13 cellular contexts compared by ENCODE assay signal in the genomic region with DNA sequence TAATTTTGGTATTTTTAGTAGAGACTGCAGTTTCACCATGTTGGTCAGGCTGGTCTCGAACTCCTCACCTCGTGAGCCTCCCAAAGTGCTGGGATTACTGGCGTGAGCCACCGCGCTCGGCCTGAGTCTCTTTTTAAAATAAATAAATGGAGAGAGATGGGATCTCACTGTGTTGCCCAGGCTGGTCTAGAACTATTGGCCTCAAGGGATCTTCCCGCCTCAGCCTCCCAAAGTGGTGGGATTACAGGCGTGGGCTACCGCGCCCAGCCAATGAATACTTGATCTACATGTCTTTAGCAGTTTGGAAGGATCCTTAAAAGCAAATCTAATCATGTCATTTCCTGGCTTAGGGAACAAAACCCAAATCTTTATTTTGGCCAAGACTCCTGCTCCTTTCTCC. TPM values are rescaled to one million over a fixed set of nuclear protein-coding genes. Genes with fewer than 3 reads are reported as not detected.
DNase-seq lines count a peak whose midpoint lies in the region; ATAC-seq, FAIRE-seq and TF ChIP-seq lines count a peak whose summit lies in the region.
"Had no signal": no experiment of that assay in that cellular context is flagged by ENCODE, and none has a peak within 500 bp of the region (broad histone marks: within the 10 kb centered on the region; RNA-seq: fewer than 3 reads in every experiment).

No MANE protein-coding gene starts in this region.

- no peak for TF ChIP-seq CTCF in MCF 10A (IDR thresholded peaks at IDR 0.05; ENCODE audit: unreplicated experiment)
- TF ChIP-seq CTCF in mammary epithelial cell (conservative IDR thresholded peaks at IDR 0.05 in 1 of 2, IDR thresholded peaks at IDR 0.05 in 1 of 2; ENCODE audit: extremely low read depth in 1 of 2, insufficient read depth in 1 of 2, low read depth in 1 of 2, low read length in 2 of 2) = no peak
- no peak for TF ChIP-seq CTCF in OCI-LY7 (conservative IDR thresholded peaks at IDR 0.05; ENCODE audit: low read length)
- TF ChIP-seq CTCF in type B pancreatic cell (conservative IDR thresholded peaks at IDR 0.05) = no peak
- TF ChIP-seq CTCF in D721Med (IDR thresholded peaks at IDR 0.05; ENCODE audit: insufficient read depth, missing control alignments) = no peak
- TF ChIP-seq CTCF in adrenal gland (IDR thresholded peaks at IDR 0.05) = no peak

- no peaks in the 10 kb centered on the region for H3K79me2 ChIP-seq in mammary epithelial cell (ENCODE audit: insufficient read depth, low read length)
- peaks cover 10% of the 10 kb centered on the region; the same call in 1 of the 2 replicates for H3K79me2 ChIP-seq in OCI-LY7 (ENCODE audit: insufficient read depth, low read depth, low read length)
- H3K79me2 ChIP-seq: parathyroid adenoma had no signal

- H3K9me2 ChIP-seq in OCI-LY7 (ENCODE audit: insufficient read depth, low read length) = no peaks in the 10 kb centered on the region

- H3K36me3 ChIP-seq in mammary epithelial cell (ENCODE audit: insufficient read depth, low read length) (no peaks in the 10 kb centered on the region), OCI-LY7 (ENCODE audit: insufficient read depth, low read length) (peaks cover 29% of the 10 kb centered on the region; the same call in 1 of the 2 replicates), adrenal gland (replicated peaks in 1 of 2) (no peaks in the 10 kb centered on the region)

- DNase-seq in MCF 10A (ENCODE audit: unreplicated experiment) (no peak), mammary epithelial cell (no peak), OCI-LY7 (ENCODE audit: low spot score) (no peak), type B pancreatic cell (ENCODE audit: extremely low spot score, unreplicated experiment) (no peak), D721Med (ENCODE audit: insufficient read length, low spot score) (no peak), NCI-H2029 (lab: John Stamatoyannopoulos, UW) (no peak), adrenal gland (no peak)
- no peak for DNase-seq in effector memory CD8-positive, alpha-beta T cell
- DNase-seq: activated gamma-delta T cell treated with Interleukin-2 at 50 U/mL for 16 hours, NCI-H187 treated with DMSO at 0.1 percent for 48 hours, NCI-H82 had no signal

- H3K4me3 ChIP-seq in mammary epithelial cell (replicated peaks in 1 of 3; ENCODE audit: insufficient read depth in 1 of 3, low read depth in 2 of 3, low read length in 3 of 3) (no peak overlapping the region), OCI-LY7 (ENCODE audit: low read depth, low read length, poor library complexity, severe bottlenecking) (peak overlapping the region; percentile 79), adrenal gland (no peak overlapping the region)

- POLR2A ChIA-PET in MCF 10A (lab: Yijun Ruan, JAX) (interaction anchor here (0.7 kb wide), 1 partner anchor 17 kb away, joined by 4 read pairs; no protein-coding TSS in a partner anchor), OCI-LY7 (lab: Charles Lee) (interaction anchor here (0.6 kb wide), 1 partner anchor 115 kb away, joined by 3 read pairs; no protein-coding TSS in a partner anchor)

- dilution Hi-C loops in mammary epithelial cell (cut with HindIII; ENCODE audit: low sequenced_read_pairs) = loop anchor here (5.0 kb wide), 1 partner anchor 57 kb away; no protein-coding TSS in a partner anchor

- H3K36me3 Mint-ChIP-seq in MCF 10A (ENCODE audit: insufficient read depth, unreplicated experiment) (peaks cover 8% of the 10 kb centered on the region), type B pancreatic cell (peaks cover 4% of the 10 kb centered on the region)
- H3K36me3 Mint-ChIP-seq in effector memory CD8-positive, alpha-beta T cell (ENCODE audit: insufficient read depth) = no peaks in the 10 kb centered on the region

- H3K27me3 Mint-ChIP-seq in MCF 10A (ENCODE audit: insufficient read depth, unreplicated experiment) (peaks cover 19% of the 10 kb centered on the region), type B pancreatic cell (peaks cover 8% of the 10 kb centered on the region)
- peaks cover 0 to under 1% of the 10 kb centered on the region in 2 donors for H3K27me3 Mint-ChIP-seq in effector memory CD8-positive, alpha-beta T cell

- H3K27ac ChIP-seq in mammary epithelial cell (ENCODE audit: insufficient read depth, low read depth, low read length) = no peak overlapping the region
- no peak overlapping the region for H3K27ac ChIP-seq in OCI-LY7 (ENCODE audit: low read depth, low read length, poor library complexity, severe bottlenecking)
- H3K27ac ChIP-seq in adrenal gland = no peak overlapping the region
- H3K27ac ChIP-seq: parathyroid adenoma had no signal

- CTCF ChIA-PET in MCF 10A (lab: Yijun Ruan, JAX) (no interaction called here), mammary epithelial cell (lab: Charles Lee; ENCODE audit: low non-redundant PET) (no interaction called here), OCI-LY7 (lab: Charles Lee; ENCODE audit: unreplicated experiment) (no interaction called here)

- H3K27ac Mint-ChIP-seq in MCF 10A (ENCODE audit: low read depth, unreplicated experiment) (no peak overlapping the region), type B pancreatic cell (no peak overlapping the region)
- no peak overlapping the region for H3K27ac Mint-ChIP-seq in effector memory CD8-positive, alpha-beta T cell

- H3K9me3 ChIP-seq in mammary epithelial cell (replicated peaks; ENCODE audit: insufficient read depth, low read length) (no peaks in the 10 kb centered on the region), OCI-LY7 (ENCODE audit: low read length) (no peaks in the 10 kb centered on the region), adrenal gland (replicated peaks in 1 of 3) (no peaks in the 10 kb centered on the region)

- H3K4me3 Mint-ChIP-seq in MCF 10A (ENCODE audit: unreplicated experiment) (peak overlapping the region; percentile 56), type B pancreatic cell (peak overlapping the region; percentile 86)
- peak overlapping the region; percentile 91 to 94 for H3K4me3 Mint-ChIP-seq in effector memory CD8-positive, alpha-beta T cell

- H3K9ac ChIP-seq in mammary epithelial cell (ENCODE audit: insufficient read depth, low read length) = no peak overlapping the region
- H3K9ac ChIP-seq: parathyroid adenoma had no signal

- no peak for ATAC-seq in effector memory CD8-positive, alpha-beta T cell (replicated peaks)

- H2AFZ ChIP-seq in mammary epithelial cell (ENCODE audit: low read depth, low read length) (no peak overlapping the region), OCI-LY7 (ENCODE audit: low read length) (no peak overlapping the region)

- in situ Hi-C loops in mammary epithelial cell (cut with MboI; ENCODE audit: low sequenced_read_pairs in 2 of 2) = no loop called here

- BruUV-seq in MCF 10A (replicated peaks; lab: Mats Ljungman, UMichigan) (no TSS peak), mammary epithelial cell (replicated peaks; lab: Mats Ljungman, UMichigan) (no TSS peak), OCI-LY7 (replicated peaks; lab: Mats Ljungman, UMichigan) (no TSS peak)

- H3K9me3 Mint-ChIP-seq in MCF 10A (ENCODE audit: unreplicated experiment) (no peaks in the 10 kb centered on the region), type B pancreatic cell (no peaks in the 10 kb centered on the region)
- H3K9me3 Mint-ChIP-seq in effector memory CD8-positive, alpha-beta T cell = no peaks in the 10 kb centered on the region

- 94% methylated on average over 10 of the region's 10 CpGs for WGBS in mammary epithelial cell (ENCODE audit: low coverage, missing lambda C conversion rate)
- WGBS in adrenal gland, 4 donors = 94 to 98% (median 96%) methylated on average over 10 of the region's 10 CpGs

- H4K20me1 ChIP-seq in mammary epithelial cell (ENCODE audit: insufficient read depth, low read length) (no peaks in the 10 kb centered on the region), OCI-LY7 (ENCODE audit: insufficient read depth, low read length) (no peaks in the 10 kb centered on the region)

- H3K4me1 Mint-ChIP-seq in MCF 10A (ENCODE audit: insufficient read depth, unreplicated experiment) (peaks cover 12% of the 10 kb centered on the region), type B pancreatic cell (ENCODE audit: unreplicated experiment) (peaks cover 5% of the 10 kb centered on the region)
- peaks cover 11 to 33% of the 10 kb centered on the region in 2 donors for H3K4me1 Mint-ChIP-seq in effector memory CD8-positive, alpha-beta T cell (ENCODE audit: low read depth in 2 of 2)

- H3K4me2 ChIP-seq in mammary epithelial cell (ENCODE audit: insufficient read depth, low read depth, low read length) = no peak overlapping the region
- H3K4me2 ChIP-seq in OCI-LY7 (ENCODE audit: low read length) = peak overlapping the region; percentile 65

- no peaks in the 10 kb centered on the region for H3K27me3 ChIP-seq in mammary epithelial cell (ENCODE audit: insufficient read depth, low read length)
- H3K27me3 ChIP-seq in adrenal gland = no peaks in the 10 kb centered on the region

- H3K4me1 ChIP-seq in mammary epithelial cell (ENCODE audit: insufficient read depth, low read length) = peaks cover 15% of the 10 kb centered on the region
- peaks cover 6% of the 10 kb centered on the region for H3K4me1 ChIP-seq in OCI-LY7 (ENCODE audit: insufficient read depth, low read length, poor library complexity, severe bottlenecking)
- peaks cover 5% of the 10 kb centered on the region in 2 donors for H3K4me1 ChIP-seq in adrenal gland (replicated peaks in 1 of 2)
- H3K4me1 ChIP-seq: parathyroid adenoma had no signal

- TF ChIP-seq POLR2A in adrenal gland (IDR thresholded peaks at IDR 0.05) = no peak

- FAIRE-seq in D721Med (lab: Jason Lieb, UNC) = no peak

- intact Hi-C loops in MCF 10A (cut with micrococcal nuclease) = no loop called here
- intact Hi-C loops in mammary epithelial cell (cut with micrococcal nuclease) = loop anchor here (2.0 kb wide), 1 partner anchor 83 kb away; a partner anchor contains a TSS
- intact Hi-C loops in OCI-LY7 (cut with micrococcal nuclease; ENCODE audit: unreplicated experiment) = loop anchor here (2.0 kb wide), 1 partner anchor 127 kb away; no protein-coding TSS in a partner anchor
- intact Hi-C loops in adrenal gland (cut with DNase I) = loop anchor here in 1 of 2 donors (5.0 kb wide), 1 partner anchor 83 kb away; a partner anchor contains a TSS

RNA-seq across cellular contexts. Expression of a gene that starts 1.2 kb away (rescaled TPM):
- total RNA-seq in MCF 10A (2022) (13.1 and 13.5 TPM in 2 replicates), mammary epithelial cell (1 to 10 TPM; 2.0 to 5.9 TPM), OCI-LY7 (2022) (16.6 and 20.9 TPM in 2 replicates), type B pancreatic cell (ENCODE audit: low replicate concordance) (7.8 and 13.1 TPM in 2 replicates), adrenal gland (10 to 100 TPM in 1 of 8 donors, 1 to 10 TPM in 7; 1.9 to 10.8 (median 8.0) TPM)
- polyA plus RNA-seq in mammary epithelial cell (5.1 TPM), adrenal gland (10 to 100 TPM in 1 of 3 donors, 1 to 10 TPM in 2; 3.9 to 11.3 (median 5.1) TPM)
- 1.4 TPM for polyA minus RNA-seq in mammary epithelial cell
- 12.3 and 15.7 TPM in 2 replicates for total RNA-seq in OCI-LY7 (2014; rRNA removed; shearing (Covaris generic))

RNA-seq across cellular contexts. Expression of a gene that starts 9.6 kb away (rescaled TPM):
- total RNA-seq in MCF 10A (2022) (not detected in 2 replicates), mammary epithelial cell (under 1 TPM in 1 of 2 donors, not detected in 1; under 0.01 TPM), OCI-LY7 (2022) (not detected in 2 replicates), type B pancreatic cell (ENCODE audit: low replicate concordance) (not detected in 2 replicates), adrenal gland (1 to 10 TPM in 1 of 8 donors, under 1 TPM in 7; 0.11 to 2.8 (median 0.26) TPM)
- polyA plus RNA-seq in mammary epithelial cell (not detected), adrenal gland (under 1 TPM in 2 of 3 donors, not detected in 1; 0.02 to 0.03 TPM)
- polyA minus RNA-seq in mammary epithelial cell = not detected
- total RNA-seq in OCI-LY7 (2014; rRNA removed; shearing (Covaris generic)) = 0.09 TPM in 1 of 2 replicates, not detected in the other
- total RNA-seq: SK-MEL-5 had no signal

RNA-seq across cellular contexts. Expression of a gene that starts 44.5 kb away (rescaled TPM):
- total RNA-seq in MCF 10A (2022) = not detected in 2 replicates
- total RNA-seq in mammary epithelial cell = not detected
- not detected for polyA plus RNA-seq in mammary epithelial cell
- polyA minus RNA-seq in mammary epithelial cell = not detected
- total RNA-seq in OCI-LY7 (2014; rRNA removed; shearing (Covaris generic)) = not detected in 2 replicates
- not detected in 2 replicates for total RNA-seq in OCI-LY7 (2022)
- not detected in 2 replicates for total RNA-seq in type B pancreatic cell (ENCODE audit: low replicate concordance)
- total RNA-seq in adrenal gland = 100 to 1,000 TPM in 1 of 8 donors, 10 to 100 TPM in 3, 1 to 10 TPM in 4; 4.9 to 113 (median 9.8) TPM
- 10 to 100 TPM in 2 of 3 donors, 1 to 10 TPM in 1; 6.0 to 29.8 (median 18.3) TPM for polyA plus RNA-seq in adrenal gland
- total RNA-seq: SK-MEL-5 had no signal

RNA-seq across cellular contexts. Expression of a gene that starts 53.2 kb away (rescaled TPM):
- total RNA-seq in MCF 10A (2022) (not detected in 2 replicates), mammary epithelial cell (not detected), OCI-LY7 (2022) (not detected in 2 replicates), type B pancreatic cell (ENCODE audit: low replicate concordance) (not detected in 2 replicates), adrenal gland (1 to 10 TPM in 2 of 8 donors, under 1 TPM in 1, not detected in 5; 0.23 to 1.4 (median 1.3) TPM)
- polyA plus RNA-seq in mammary epithelial cell (not detected), adrenal gland (1 to 10 TPM in 1 of 3 donors, under 1 TPM in 1, not detected in 1; 0.88 to 1.2 TPM)
- polyA minus RNA-seq in mammary epithelial cell = not detected
- total RNA-seq in OCI-LY7 (2014; rRNA removed; shearing (Covaris generic)) = not detected in 2 replicates
- total RNA-seq: SK-MEL-5 had no signal
